In the genomic region with DNA sequence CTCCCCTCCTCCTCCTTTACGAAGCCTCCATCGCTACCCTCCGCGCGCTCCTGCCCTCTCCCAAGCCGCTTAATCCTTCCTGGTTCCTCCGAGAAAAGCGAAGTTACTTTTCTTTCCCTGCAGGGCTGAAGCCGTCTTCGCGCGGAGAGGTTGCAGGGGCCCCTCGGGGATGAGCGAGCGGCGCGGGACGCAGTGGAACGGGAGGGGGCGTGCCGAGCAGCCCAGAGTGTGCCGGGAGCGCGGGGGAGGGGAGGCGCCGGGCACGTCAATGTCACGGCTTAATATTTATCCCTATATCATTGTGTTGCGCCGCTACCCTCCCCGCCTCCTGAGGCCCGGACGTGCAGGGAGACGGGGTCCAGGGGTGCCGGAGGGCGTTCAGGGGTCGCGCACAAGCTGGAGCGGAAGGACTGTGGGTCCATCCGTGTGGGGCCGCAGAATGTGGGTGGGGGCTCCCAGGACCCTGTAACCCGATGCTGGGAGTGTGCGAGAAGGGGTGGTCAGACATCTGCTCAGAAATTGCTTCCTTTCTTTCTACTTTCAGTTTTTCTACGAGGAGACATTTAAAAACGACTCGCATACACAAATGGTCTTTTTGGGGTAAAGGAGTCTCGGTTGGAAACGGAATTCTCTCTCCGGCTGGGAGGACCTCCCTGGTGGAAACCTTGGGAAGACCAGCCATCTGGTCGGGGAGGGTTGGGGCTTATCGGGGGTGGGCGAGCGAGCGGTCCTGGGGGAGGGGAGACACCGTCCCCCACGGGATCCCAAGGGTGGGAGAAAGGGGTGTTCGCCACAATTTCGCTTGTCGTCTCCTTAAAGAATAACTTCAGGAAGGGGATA, we compare ENCODE assay signal across 1 cellular context.
TF ChIP-seq lines count a peak whose summit lies in the region.

No MANE protein-coding gene starts in this region.

TF ChIP-seq in HepG2, 621 proteins besides CTCF, POLR2A, EP300 and RAD21 (continued from another document and continues in another):
- 0 out of 2 replicates have a peak, but pooled peaks have one; percentile 39 for TF ChIP-seq HOMEZ (CRISPR knock-in tag; IDR thresholded peaks at IDR 0.05; ENCODE audit: low read depth)
- peak in 1 of 2 experiments; percentile 49; a peak in 1 of 4 replicates for TF ChIP-seq ATF4 (CRISPR knock-in tag; IDR thresholded peaks at IDR 0.05)
- no peak for TF ChIP-seq ZSCAN20 (CRISPR knock-in tag; IDR thresholded peaks at IDR 0.05; ENCODE audit: borderline replicate concordance)
- no peak for TF ChIP-seq ZFYVE20 (CRISPR knock-in tag; IDR thresholded peaks at IDR 0.05; ENCODE audit: borderline replicate concordance, low read depth)
- no peak for TF ChIP-seq HCFC1 (IDR thresholded peaks at IDR 0.05; ENCODE audit: low read depth, low read length)
- TF ChIP-seq JDP2 (CRISPR knock-in tag; IDR thresholded peaks at IDR 0.05; ENCODE audit: borderline replicate concordance), result no peak
- peak; percentile 74 for TF ChIP-seq GATAD2A (CRISPR knock-in tag; IDR thresholded peaks at IDR 0.05)
- TF ChIP-seq, protein P1, sequence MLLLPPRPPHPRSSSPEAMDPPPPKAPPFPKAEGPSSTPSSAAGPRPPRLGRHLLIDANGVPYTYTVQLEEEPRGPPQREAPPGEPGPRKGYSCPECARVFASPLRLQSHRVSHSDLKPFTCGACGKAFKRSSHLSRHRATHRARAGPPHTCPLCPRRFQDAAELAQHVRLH (CRISPR knock-in tag; IDR thresholded peaks at IDR 0.05; ENCODE audit: borderline replicate concordance, low read depth), result peak; percentile 23; the same call in 1 of the 2 replicates
- no peak for TF ChIP-seq RORA (CRISPR knock-in tag; IDR thresholded peaks at IDR 0.05)
- no peak for TF ChIP-seq ZNF615 (CRISPR knock-in tag; IDR thresholded peaks at IDR 0.05; ENCODE audit: borderline replicate concordance)
- TF ChIP-seq SMAD9 (CRISPR knock-in tag; IDR thresholded peaks at IDR 0.05), result no peak
- TF ChIP-seq MXD3 (CRISPR knock-in tag; IDR thresholded peaks at IDR 0.05), result no peak; the same call in 1 of the 2 replicates
- peak; percentile 83; the same call in 1 of the 2 replicates for TF ChIP-seq MEF2D (CRISPR knock-in tag; IDR thresholded peaks at IDR 0.05)
- TF ChIP-seq, protein P2, sequence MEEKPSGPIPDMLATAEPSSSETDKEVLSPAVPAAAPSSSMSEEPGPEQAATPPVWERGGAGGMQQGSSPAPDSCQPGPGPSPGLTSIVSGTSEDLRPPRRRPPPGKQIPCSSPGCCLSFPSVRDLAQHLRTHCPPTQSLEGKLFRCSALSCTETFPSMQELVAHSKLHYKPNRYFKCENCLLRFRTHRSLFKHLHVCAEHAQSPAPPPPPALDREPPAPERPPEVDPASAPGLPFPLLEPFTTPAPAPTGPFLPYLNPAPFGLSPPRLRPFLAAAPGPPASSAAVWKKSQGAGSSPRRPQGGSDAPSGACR (CRISPR knock-in tag; IDR thresholded peaks at IDR 0.05), result no peak
- no peak for TF ChIP-seq FOSL1 (CRISPR knock-in tag; IDR thresholded peaks at IDR 0.05; ENCODE audit: borderline replicate concordance)
- TF ChIP-seq SKI (IDR thresholded peaks at IDR 0.05; ENCODE audit: partially characterized antibody), result peak; percentile 59
- TF ChIP-seq ZNF501 (CRISPR knock-in tag; IDR thresholded peaks at IDR 0.05), result no peak
- TF ChIP-seq ZNF558 (CRISPR knock-in tag; IDR thresholded peaks at IDR 0.05; ENCODE audit: borderline replicate concordance), result no peak
- peak; percentile 85 for TF ChIP-seq AGO1 (IDR thresholded peaks at IDR 0.05; ENCODE audit: low read depth, low read length, poor library complexity, severe bottlenecking)
- TF ChIP-seq STAT6 (CRISPR knock-in tag; IDR thresholded peaks at IDR 0.05; ENCODE audit: borderline replicate concordance), result no peak
- TF ChIP-seq SIX1 (CRISPR knock-in tag; IDR thresholded peaks at IDR 0.05; ENCODE audit: borderline replicate concordance), result peak; percentile 67
- TF ChIP-seq RXRB (CRISPR knock-in tag; IDR thresholded peaks at IDR 0.05; ENCODE audit: borderline replicate concordance), result no peak; the same call in none of the 2 replicates
- TF ChIP-seq NFYB (CRISPR knock-in tag; IDR thresholded peaks at IDR 0.05), result peak; percentile 24; the same call in 1 of the 2 replicates
- no peak for TF ChIP-seq ZIK1 (CRISPR knock-in tag; IDR thresholded peaks at IDR 0.05; ENCODE audit: borderline replicate concordance, low read depth)
- TF ChIP-seq, protein P3, sequence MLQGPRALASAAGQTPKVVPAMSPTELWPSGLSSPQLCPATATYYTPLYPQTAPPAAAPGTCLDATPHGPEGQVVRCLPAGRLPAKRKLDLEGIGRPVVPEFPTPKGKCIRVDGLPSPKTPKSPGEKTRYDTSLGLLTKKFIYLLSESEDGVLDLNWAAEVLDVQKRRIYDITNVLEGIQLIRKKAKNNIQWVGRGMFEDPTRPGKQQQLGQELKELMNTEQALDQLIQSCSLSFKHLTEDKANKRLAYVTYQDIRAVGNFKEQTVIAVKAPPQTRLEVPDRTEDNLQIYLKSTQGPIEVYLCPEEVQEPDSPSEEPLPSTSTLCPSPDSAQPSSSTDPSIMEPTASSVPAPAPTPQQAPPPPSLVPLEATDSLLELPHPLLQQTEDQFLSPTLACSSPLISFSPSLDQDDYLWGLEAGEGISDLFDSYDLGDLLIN (CRISPR knock-in tag; IDR thresholded peaks at IDR 0.05; ENCODE audit: borderline replicate concordance), result no peak
- TF ChIP-seq, protein P4, sequence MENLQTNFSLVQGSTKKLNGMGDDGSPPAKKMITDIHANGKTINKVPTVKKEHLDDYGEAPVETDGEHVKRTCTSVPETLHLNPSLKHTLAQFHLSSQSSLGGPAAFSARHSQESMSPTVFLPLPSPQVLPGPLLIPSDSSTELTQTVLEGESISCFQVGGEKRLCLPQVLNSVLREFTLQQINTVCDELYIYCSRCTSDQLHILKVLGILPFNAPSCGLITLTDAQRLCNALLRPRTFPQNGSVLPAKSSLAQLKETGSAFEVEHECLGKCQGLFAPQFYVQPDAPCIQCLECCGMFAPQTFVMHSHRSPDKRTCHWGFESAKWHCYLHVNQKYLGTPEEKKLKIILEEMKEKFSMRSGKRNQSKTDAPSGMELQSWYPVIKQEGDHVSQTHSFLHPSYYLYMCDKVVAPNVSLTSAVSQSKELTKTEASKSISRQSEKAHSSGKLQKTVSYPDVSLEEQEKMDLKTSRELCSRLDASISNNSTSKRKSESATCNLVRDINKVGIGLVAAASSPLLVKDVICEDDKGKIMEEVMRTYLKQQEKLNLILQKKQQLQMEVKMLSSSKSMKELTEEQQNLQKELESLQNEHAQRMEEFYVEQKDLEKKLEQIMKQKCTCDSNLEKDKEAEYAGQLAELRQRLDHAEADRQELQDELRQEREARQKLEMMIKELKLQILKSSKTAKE (CRISPR knock-in tag; IDR thresholded peaks at IDR 0.05; ENCODE audit: borderline replicate concordance), result peak; percentile 76
- no peak for TF ChIP-seq PLRG1 (conservative IDR thresholded peaks at IDR 0.05)
- no peak for TF ChIP-seq THYN1 (CRISPR knock-in tag; IDR thresholded peaks at IDR 0.05; ENCODE audit: borderline replicate concordance, low read depth)
- TF ChIP-seq, protein P5, sequence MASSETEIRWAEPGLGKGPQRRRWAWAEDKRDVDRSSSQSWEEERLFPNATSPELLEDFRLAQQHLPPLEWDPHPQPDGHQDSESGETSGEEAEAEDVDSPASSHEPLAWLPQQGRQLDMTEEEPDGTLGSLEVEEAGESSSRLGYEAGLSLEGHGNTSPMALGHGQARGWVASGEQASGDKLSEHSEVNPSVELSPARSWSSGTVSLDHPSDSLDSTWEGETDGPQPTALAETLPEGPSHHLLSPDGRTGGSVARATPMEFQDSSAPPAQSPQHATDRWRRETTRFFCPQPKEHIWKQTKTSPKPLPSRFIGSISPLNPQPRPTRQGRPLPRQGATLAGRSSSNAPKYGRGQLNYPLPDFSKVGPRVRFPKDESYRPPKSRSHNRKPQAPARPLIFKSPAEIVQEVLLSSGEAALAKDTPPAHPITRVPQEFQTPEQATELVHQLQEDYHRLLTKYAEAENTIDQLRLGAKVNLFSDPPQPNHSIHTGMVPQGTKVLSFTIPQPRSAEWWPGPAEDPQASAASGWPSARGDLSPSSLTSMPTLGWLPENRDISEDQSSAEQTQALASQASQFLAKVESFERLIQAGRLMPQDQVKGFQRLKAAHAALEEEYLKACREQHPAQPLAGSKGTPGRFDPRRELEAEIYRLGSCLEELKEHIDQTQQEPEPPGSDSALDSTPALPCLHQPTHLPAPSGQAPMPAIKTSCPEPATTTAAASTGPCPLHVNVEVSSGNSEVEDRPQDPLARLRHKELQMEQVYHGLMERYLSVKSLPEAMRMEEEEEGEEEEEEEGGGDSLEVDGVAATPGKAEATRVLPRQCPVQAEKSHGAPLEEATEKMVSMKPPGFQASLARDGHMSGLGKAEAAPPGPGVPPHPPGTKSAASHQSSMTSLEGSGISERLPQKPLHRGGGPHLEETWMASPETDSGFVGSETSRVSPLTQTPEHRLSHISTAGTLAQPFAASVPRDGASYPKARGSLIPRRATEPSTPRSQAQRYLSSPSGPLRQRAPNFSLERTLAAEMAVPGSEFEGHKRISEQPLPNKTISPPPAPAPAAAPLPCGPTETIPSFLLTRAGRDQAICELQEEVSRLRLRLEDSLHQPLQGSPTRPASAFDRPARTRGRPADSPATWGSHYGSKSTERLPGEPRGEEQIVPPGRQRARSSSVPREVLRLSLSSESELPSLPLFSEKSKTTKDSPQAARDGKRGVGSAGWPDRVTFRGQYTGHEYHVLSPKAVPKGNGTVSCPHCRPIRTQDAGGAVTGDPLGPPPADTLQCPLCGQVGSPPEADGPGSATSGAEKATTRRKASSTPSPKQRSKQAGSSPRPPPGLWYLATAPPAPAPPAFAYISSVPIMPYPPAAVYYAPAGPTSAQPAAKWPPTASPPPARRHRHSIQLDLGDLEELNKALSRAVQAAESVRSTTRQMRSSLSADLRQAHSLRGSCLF (CRISPR knock-in tag; IDR thresholded peaks at IDR 0.05; ENCODE audit: borderline replicate concordance), result no peak
